In the genomic region with DNA sequence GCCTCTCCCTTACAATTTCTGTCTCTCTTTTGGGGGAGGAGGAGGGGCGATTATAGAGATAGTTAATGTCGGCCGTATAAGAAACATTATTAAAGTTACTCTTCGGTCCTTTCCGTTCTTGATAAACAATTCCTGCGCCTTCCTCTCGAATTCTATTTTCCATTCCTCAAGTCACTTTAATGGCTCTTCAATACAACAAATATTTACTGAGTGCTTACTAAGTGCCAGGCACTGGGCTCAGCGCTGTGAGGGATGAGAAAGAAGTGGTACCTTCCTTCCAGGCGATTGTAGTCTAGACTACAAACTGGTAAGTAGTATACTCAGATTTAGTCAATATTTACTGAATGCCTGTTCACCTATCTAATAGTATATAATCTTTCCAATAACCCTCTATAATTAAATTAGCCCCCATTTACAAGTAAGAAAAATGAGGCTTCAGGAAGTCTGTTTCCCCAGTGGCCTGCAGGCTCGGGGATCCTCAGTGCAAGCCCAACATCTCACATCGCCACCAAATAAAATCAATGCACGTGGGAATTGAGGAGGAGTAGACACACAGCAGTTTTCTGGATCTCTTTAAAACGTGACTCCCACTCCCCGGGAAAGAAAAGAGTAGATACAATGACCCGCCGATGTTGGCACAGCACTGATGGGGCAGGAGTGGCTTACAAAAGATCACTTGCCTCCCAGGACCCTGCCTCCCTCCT, we compare ENCODE assay signal across 8 cellular contexts. TPM values are rescaled to one million over a fixed set of nuclear protein-coding genes. Genes with fewer than 3 reads are reported as not detected.
DNase-seq lines count a peak whose midpoint lies in the region; ATAC-seq and TF ChIP-seq lines count a peak whose summit lies in the region.

No MANE protein-coding gene starts in this region.

- H3K4me3 ChIP-seq in heart left ventricle (peak overlapping the region; percentile 40 to 86 (median 65)), adrenal gland (peak overlapping the region in 2 of 4 donors; percentile 54 to 76), lower leg skin (ENCODE audit: low read depth, poor library complexity, severe bottlenecking) (peak overlapping the region; percentile 26), upper lobe of left lung (peak overlapping the region; percentile 66 to 84 (median 76))

- DNase-seq in heart left ventricle, result no peak
- DNase-seq in Right ventricle myocardium inferior (ENCODE audit: missing footprints), result no peak
- peak in 2 of 7 donors; percentile 26 to 35 for DNase-seq in adrenal gland
- no peak for DNase-seq in lower leg skin (ENCODE audit: low spot score in 2 of 2)
- no peak for DNase-seq in upper lobe of left lung
- no peak for DNase-seq in DMS153 treated with DMSO at 0.1 percent for 48 hours (lab: John Stamatoyannopoulos, UW; ENCODE audit: unreplicated experiment)

- no peak for ATAC-seq in heart left ventricle
- no peak for ATAC-seq in Right ventricle myocardium inferior
- no peak for ATAC-seq in upper lobe of left lung (ENCODE audit: low FRiP score in 2 of 2)
- ATAC-seq in HG03175 (IDR thresholded peaks at IDR 0.05; ENCODE audit: unreplicated experiment), result no peak
- ATAC-seq in GM21737 (IDR thresholded peaks at IDR 0.05; ENCODE audit: unreplicated experiment), result no peak

- no peak for TF ChIP-seq POLR2A in heart left ventricle (IDR thresholded peaks at IDR 0.05)
- no peak for TF ChIP-seq POLR2A in adrenal gland (IDR thresholded peaks at IDR 0.05)
- TF ChIP-seq POLR2A in lower leg skin (IDR thresholded peaks at IDR 0.05), result no peak
- no peak for TF ChIP-seq POLR2A in upper lobe of left lung (IDR thresholded peaks at IDR 0.05)

- TF ChIP-seq CTCF in heart left ventricle (IDR thresholded peaks at IDR 0.05), result no peak
- TF ChIP-seq CTCF in adrenal gland (IDR thresholded peaks at IDR 0.05), result no peak
- no peak for TF ChIP-seq CTCF in lower leg skin (IDR thresholded peaks at IDR 0.05)
- TF ChIP-seq CTCF in upper lobe of left lung (IDR thresholded peaks at IDR 0.05), result no peak

- H3K27me3 ChIP-seq in heart left ventricle (no peaks in the 10 kb centered on the region), adrenal gland (no peaks in the 10 kb centered on the region), upper lobe of left lung (no peaks in the 10 kb centered on the region)

- H3K4me1 ChIP-seq in heart left ventricle (peaks cover 0 to 45% (median 24%) of the 10 kb centered on the region in 12 donors), adrenal gland (replicated peaks in 1 of 2) (peaks cover 31 to 45% of the 10 kb centered on the region in 2 donors), upper lobe of left lung (peaks cover 28 to 48% (median 38%) of the 10 kb centered on the region in 4 donors)

- 8 to 11% (median 8%) methylated on average over 16 of the region's 16 CpGs for WGBS in heart left ventricle, 4 donors
- 5 to 12% (median 6%) methylated on average over 16 of the region's 16 CpGs for WGBS in adrenal gland, 4 donors
- 6 to 8% methylated on average over 16 of the region's 16 CpGs for WGBS in lower leg skin, 2 donors
- WGBS in upper lobe of left lung, 2 donors, result 13 to 14% methylated on average over 16 of the region's 16 CpGs

- TF ChIP-seq EP300 in upper lobe of left lung (IDR thresholded peaks at IDR 0.05), result no peak

- H3K27ac ChIP-seq in heart left ventricle (peak overlapping the region; percentile 66 to 94 (median 88)), adrenal gland (peak overlapping the region; percentile 70 to 95 (median 88)), upper lobe of left lung (peak overlapping the region; percentile 87 to 97 (median 92))

- intact Hi-C loops in heart left ventricle (cut with DNase I) (loop anchor here in 2 of 10 donors (10.0 kb wide), 1 partner anchor 484 kb away; no protein-coding TSS in a partner anchor), Right ventricle myocardium inferior (cut with DNase I) (no loop called here), adrenal gland (cut with DNase I) (no loop called here), lower leg skin (cut with DNase I; ENCODE audit: low total_unique reads) (loop anchor here (5.0 to 10.0 kb wide), 2 partner anchors 84 to 242 kb away; no protein-coding TSS in a partner anchor)

- H3K36me3 ChIP-seq in heart left ventricle (no peaks in the 10 kb centered on the region), adrenal gland (replicated peaks in 1 of 2) (no peaks in the 10 kb centered on the region), upper lobe of left lung (no peaks in the 10 kb centered on the region)

- H3K9me3 ChIP-seq in heart left ventricle, result no peaks in the 10 kb centered on the region
- H3K9me3 ChIP-seq in adrenal gland (replicated peaks in 1 of 3), result no peaks in the 10 kb centered on the region
- H3K9me3 ChIP-seq in upper lobe of left lung, result no peaks in the 10 kb centered on the region

RNA-seq across cellular contexts. Expression of a gene that starts 0.6 kb away (rescaled TPM):
- 10 to 100 TPM; 33.9 to 97.9 (median 38.2) TPM for total RNA-seq in heart left ventricle
- 10 to 100 TPM; 50.0 to 57.4 TPM for polyA plus RNA-seq in heart left ventricle
- total RNA-seq in Right ventricle myocardium inferior, result 49.4 TPM
- 100 to 1,000 TPM in 6 of 8 donors, 10 to 100 TPM in 2; 81.8 to 169 (median 113) TPM for total RNA-seq in adrenal gland
- 10 to 100 TPM; 14.8 to 97.2 (median 85.8) TPM for polyA plus RNA-seq in adrenal gland
- 10 to 100 TPM; 56.9 to 89.9 (median 82.2) TPM for total RNA-seq in lower leg skin
- total RNA-seq in upper lobe of left lung, result 10 to 100 TPM; 46.1 to 97.5 (median 56.3) TPM

RNA-seq across cellular contexts. Expression of a gene that starts 1.8 kb away (rescaled TPM):
- total RNA-seq in heart left ventricle (under 1 TPM in 6 of 9 donors, not detected in 3; 0.19 to 0.79 (median 0.36) TPM), Right ventricle myocardium inferior (0.41 TPM), adrenal gland (1 to 10 TPM in 5 of 8 donors, under 1 TPM in 2, not detected in 1; 0.55 to 3.9 (median 1.1) TPM), lower leg skin (1 to 10 TPM in 1 of 4 donors, under 1 TPM in 1, not detected in 2; 0.39 to 1.0 TPM), upper lobe of left lung (1 to 10 TPM in 2 of 6 donors, under 1 TPM in 1, not detected in 3; 0.94 to 3.4 (median 1.4) TPM)
- polyA plus RNA-seq in heart left ventricle (under 1 TPM; 0.29 to 0.57 TPM), adrenal gland (1 to 10 TPM; 2.6 to 8.8 (median 8.0) TPM)

RNA-seq across cellular contexts. Expression of a gene that starts 28.9 kb away (rescaled TPM):
- 10 to 100 TPM; 16.1 to 31.5 (median 18.8) TPM for total RNA-seq in heart left ventricle
- 10 to 100 TPM; 15.5 to 18.2 TPM for polyA plus RNA-seq in heart left ventricle
- 25.5 TPM for total RNA-seq in Right ventricle myocardium inferior
- total RNA-seq in adrenal gland, result 100 to 1,000 TPM; 108 to 258 (median 151) TPM
- polyA plus RNA-seq in adrenal gland, result 100 to 1,000 TPM; 126 to 148 (median 137) TPM
- 10 to 100 TPM in 3 of 4 donors, 1 to 10 TPM in 1; 7.5 to 21.2 (median 14.4) TPM for total RNA-seq in lower leg skin
- 10 to 100 TPM; 24.8 to 74.4 (median 36.0) TPM for total RNA-seq in upper lobe of left lung

RNA-seq across cellular contexts. Expression of a gene that starts 41.4 kb away (rescaled TPM):
- total RNA-seq in heart left ventricle (not detected), Right ventricle myocardium inferior (not detected), adrenal gland (not detected), lower leg skin (not detected), upper lobe of left lung (not detected)
- polyA plus RNA-seq in heart left ventricle (not detected), adrenal gland (not detected)

RNA-seq across cellular contexts. Expression of a gene that starts 56.8 kb away (rescaled TPM):
- not detected for total RNA-seq in heart left ventricle
- not detected for polyA plus RNA-seq in heart left ventricle
- total RNA-seq in Right ventricle myocardium inferior, result not detected
- not detected for total RNA-seq in adrenal gland
- not detected for polyA plus RNA-seq in adrenal gland
- under 1 TPM in 1 of 4 donors, not detected in 3; 0.17 TPM for total RNA-seq in lower leg skin
- not detected for total RNA-seq in upper lobe of left lung
